ENCODE assay signal across 7 cellular contexts in the genomic region with DNA sequence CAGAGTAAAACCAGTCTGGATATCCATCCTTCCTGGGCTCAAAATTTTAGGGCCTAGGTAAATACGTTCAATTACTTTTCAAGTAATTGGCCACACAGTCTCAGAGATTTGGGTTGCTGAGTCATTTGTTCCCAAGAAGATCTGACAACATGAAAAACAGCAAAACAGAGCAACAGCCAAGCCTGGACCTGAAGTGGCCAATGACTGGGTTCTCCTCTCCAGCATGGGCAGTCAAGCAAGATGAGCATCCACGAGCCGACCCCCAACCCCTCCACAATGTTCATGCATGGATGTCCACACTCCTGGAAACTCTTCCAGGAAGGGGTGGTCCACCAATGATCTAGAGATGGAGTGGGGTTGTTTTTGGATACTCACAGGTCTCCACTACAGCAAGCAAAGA.
DNase-seq lines count a peak whose midpoint lies in the region; ATAC-seq and TF ChIP-seq lines count a peak whose summit lies in the region.

No MANE protein-coding gene starts in this region.

- peak overlapping the region; percentile 97 to 99 (median 97) for H3K27ac ChIP-seq in stomach

- H3K4me3 ChIP-seq in stomach, result peak overlapping the region in 2 of 4 donors; percentile 27 to 83

- peak overlapping the region; percentile 97 for H3K27ac Mint-ChIP-seq in activated naive CD8-positive, alpha-beta T cell treated with anti-CD3 and anti-CD28 coated beads, Interleukin-2, amount 50 U/mL, for 24 hours
- peak overlapping the region; percentile 95 to 99 (median 98) for H3K27ac Mint-ChIP-seq in immature natural killer cell

- 68 to 77% (median 75%) methylated on average over 3 of the region's 3 CpGs for WGBS in stomach, 5 donors

- H3K27me3 Mint-ChIP-seq in activated naive CD8-positive, alpha-beta T cell treated with anti-CD3 and anti-CD28 coated beads, Interleukin-2, amount 50 U/mL, for 24 hours, result peaks cover 2% of the 10 kb centered on the region
- peaks cover 8 to 30% (median 26%) of the 10 kb centered on the region in 3 donors for H3K27me3 Mint-ChIP-seq in immature natural killer cell (ENCODE audit: low read depth in 3 of 3)

- peaks cover 63 to 87% (median 76%) of the 10 kb centered on the region in 4 donors for H3K4me1 ChIP-seq in stomach

- TF ChIP-seq CTCF in stomach (IDR thresholded peaks at IDR 0.05), result no peak

- peaks cover 0 to 21% (median 10%) of the 10 kb centered on the region in 4 donors for H3K36me3 ChIP-seq in stomach

- peak overlapping the region; percentile 85 for H3K4me3 Mint-ChIP-seq in activated naive CD8-positive, alpha-beta T cell treated with anti-CD3 and anti-CD28 coated beads, Interleukin-2, amount 50 U/mL, for 24 hours
- H3K4me3 Mint-ChIP-seq in immature natural killer cell, result peak overlapping the region; percentile 80 to 89 (median 83)

- no peaks in the 10 kb centered on the region for H3K9me3 Mint-ChIP-seq in activated naive CD8-positive, alpha-beta T cell treated with anti-CD3 and anti-CD28 coated beads, Interleukin-2, amount 50 U/mL, for 24 hours
- peaks cover 0 to 6% (median 1%) of the 10 kb centered on the region in 6 donors for H3K9me3 Mint-ChIP-seq in immature natural killer cell

- DNase-seq in LHCN-M2 (ENCODE audit: low read depth), result peak; percentile 77
- no peak for DNase-seq in activated naive CD8-positive, alpha-beta T cell treated with anti-CD3 and anti-CD28 coated beads, Interleukin-2, amount 50 U/mL, for 24 hours
- DNase-seq in immature natural killer cell, result no peak
- no peak for DNase-seq in stomach
- no peak for DNase-seq in mesenteric fat pad (ENCODE audit: low spot score)
- no peak for DNase-seq in NCI-H2196 (lab: John Stamatoyannopoulos, UW; ENCODE audit: unreplicated experiment)

- H3K9me3 ChIP-seq in stomach, result no peaks in the 10 kb centered on the region

- no peak for ATAC-seq in activated naive CD8-positive, alpha-beta T cell treated with anti-CD3 and anti-CD28 coated beads, Interleukin-2, amount 50 U/mL, for 24 hours
- ATAC-seq in HG02852 (IDR thresholded peaks at IDR 0.05; ENCODE audit: unreplicated experiment), result no peak

- H3K27me3 ChIP-seq in stomach, result no peaks in the 10 kb centered on the region

- peaks cover 95% of the 10 kb centered on the region for H3K4me1 Mint-ChIP-seq in activated naive CD8-positive, alpha-beta T cell treated with anti-CD3 and anti-CD28 coated beads, Interleukin-2, amount 50 U/mL, for 24 hours
- peaks cover 73 to 91% of the 10 kb centered on the region in 2 donors for H3K4me1 Mint-ChIP-seq in immature natural killer cell

- TF ChIP-seq POLR2A in stomach (IDR thresholded peaks at IDR 0.05), result no peak

- TF ChIP-seq EP300 in stomach (IDR thresholded peaks at IDR 0.05), result no peak

- intact Hi-C loops in stomach (cut with DNase I; ENCODE audit: low total_unique reads), result no loop called here

- H3K36me3 Mint-ChIP-seq in activated naive CD8-positive, alpha-beta T cell treated with anti-CD3 and anti-CD28 coated beads, Interleukin-2, amount 50 U/mL, for 24 hours (ENCODE audit: low read depth), result peaks cover 16% of the 10 kb centered on the region
- peaks cover 0 to 4% (median 4%) of the 10 kb centered on the region in 3 donors for H3K36me3 Mint-ChIP-seq in immature natural killer cell
